9 cellular contexts compared by ENCODE assay signal in genomic region chr16:75147968-75148310, GRCh38. TPM values are rescaled to one million over a fixed set of nuclear protein-coding genes. Genes with fewer than 3 reads are reported as not detected.
DNase-seq lines count a peak whose midpoint lies in the region; ATAC-seq, FAIRE-seq and TF ChIP-seq lines count a peak whose summit lies in the region.
"Had no signal": no experiment of that assay in that cellular context is flagged by ENCODE, and none has a peak within 500 bp of the region (broad histone marks: within the 10 kb centered on the region; RNA-seq: fewer than 3 reads in every experiment).

No MANE protein-coding gene starts in this region.

- no peak for TF ChIP-seq POLR2A in K562 (conservative IDR thresholded peaks at IDR 0.05)

- 56% methylated on average over 3 of the region's 3 CpGs for WGBS in K562 (ENCODE audit: insufficient coverage, low coverage, missing lambda C conversion rate)

- H3K9me3 ChIP-seq in left ventricle myocardium inferior (replicated peaks) (peaks cover 37% of the 10 kb centered on the region), K562 (replicated peaks; ENCODE audit: control insufficient read depth, insufficient read depth, low read depth, low read length) (peaks cover 12% of the 10 kb centered on the region), mononuclear cell (ENCODE audit: low read depth, low read length) (peaks cover 11% of the 10 kb centered on the region)

- in situ Hi-C loops in K562 (cut with MboI), result loop anchor here (25.0 kb wide), 1 partner anchor 436 kb away; the partner anchor contains the start of gene MLKL

- no peaks in the 10 kb centered on the region for H3K9me1 ChIP-seq in K562 (ENCODE audit: control insufficient read depth, insufficient read depth, low read length)

- peak overlapping the region; percentile 99; the same call in 1 of the 2 replicates for H3K4me2 ChIP-seq in K562 (ENCODE audit: insufficient read depth, low read length)

- H3K4me1 ChIP-seq in left ventricle myocardium inferior (peaks cover 21% of the 10 kb centered on the region), K562 (replicated peaks in 1 of 2; ENCODE audit: control insufficient read depth in 2 of 2, insufficient read depth in 2 of 2, low read length in 2 of 2) (peaks cover 0 to 14% of the 10 kb centered on the region in 2 experiments; a peak in 3 of 5 replicates), mononuclear cell (ENCODE audit: insufficient read depth, low read length) (peaks cover 9% of the 10 kb centered on the region)

- no peak for TF ChIP-seq EP300 in K562 (IDR thresholded peaks at IDR 0.05; ENCODE audit: low read length)

- DNase-seq in left ventricle myocardium inferior (no peak), cardiac septum (ENCODE audit: low spot score) (no peak), K562 (ENCODE audit: extremely low read depth in 1 of 4, low spot score in 3 of 4) (no peak), HCEC 1CT (no peak), hippocampal formation (lab: John Stamatoyannopoulos, UW) (no peak)

- no peak overlapping the region for H3K9ac ChIP-seq in K562 (ENCODE audit: insufficient read depth in 1 of 2, low read depth in 2 of 2, low read length in 2 of 2)

- TF ChIP-seq RAD21 in K562 (CRISPR knock-in tag; conservative IDR thresholded peaks at IDR 0.05 in 1 of 2, IDR thresholded peaks at IDR 0.05 in 1 of 2), result 0 out of 4 replicates have a peak, but pooled peaks of 1 of the 2 experiments have one; percentile 7

- POLR2A ChIA-PET in K562 (lab: Yijun Ruan, JAX), result no interaction called here

- H3K27me3 ChIP-seq in left ventricle myocardium inferior (ENCODE audit: low read depth) (no peaks in the 10 kb centered on the region), K562 (ENCODE audit: control insufficient read depth in 2 of 2, insufficient read depth in 2 of 2, low read length in 2 of 2) (no peaks in the 10 kb centered on the region), mononuclear cell (ENCODE audit: insufficient read depth, low read length) (no peaks in the 10 kb centered on the region)

- intact Hi-C loops in left ventricle myocardium inferior (cut with micrococcal nuclease), result no loop called here
- intact Hi-C loops in cardiac septum (cut with DNase I), result no loop called here
- intact Hi-C loops in K562 (cut with micrococcal nuclease), result loop anchor here (5.0 kb wide), 1 partner anchor 34 kb away; no protein-coding TSS in a partner anchor

- H2AFZ ChIP-seq in K562 (ENCODE audit: low read depth, low read length), result peak overlapping the region; percentile 100

- FAIRE-seq in K562 (lab: Jason Lieb, UNC), result no peak

- no peak for TF ChIP-seq CTCF in left ventricle myocardium inferior (IDR thresholded peaks at IDR 0.05; ENCODE audit: borderline replicate concordance)
- TF ChIP-seq CTCF in K562 (IDR thresholded peaks at IDR 0.05 in 2 of 3, conservative IDR thresholded peaks at IDR 0.05 in 1 of 3; ENCODE audit: insufficient read depth in 2 of 3, low read depth in 1 of 3, low read length in 3 of 3), result no peak

- H3K4me3 ChIP-seq in left ventricle myocardium inferior, result peak overlapping the region; percentile 89
- peak overlapping the region; percentile 97; the same call in 1 of the 2 replicates for H3K4me3 ChIP-seq in K562
- H3K4me3 ChIP-seq in mononuclear cell (ENCODE audit: low read length), result peak overlapping the region; percentile 93

- H3K36me3 ChIP-seq in left ventricle myocardium inferior (peaks cover 22% of the 10 kb centered on the region), K562 (ENCODE audit: control insufficient read depth, insufficient read depth, low read length) (peaks cover 9% of the 10 kb centered on the region; the same call in 1 of the 3 replicates)

- CTCF ChIA-PET in K562 (lab: Yijun Ruan, JAX; ENCODE audit: low intra/inter-chr PET ratio), result no interaction called here

- ATAC-seq in K562 (no peak), HG02884 (IDR thresholded peaks at IDR 0.05; ENCODE audit: unreplicated experiment) (no peak), GM21515 (IDR thresholded peaks at IDR 0.05; ENCODE audit: unreplicated experiment) (no peak)

- no TSS peak for BruUV-seq in K562 (replicated peaks; lab: Mats Ljungman, UMichigan)

- no peaks in the 10 kb centered on the region for H4K20me1 ChIP-seq in K562 (replicated peaks; ENCODE audit: control insufficient read depth, insufficient read depth, low read length)

- H3K27ac ChIP-seq in left ventricle myocardium inferior (replicated peaks), result peak overlapping the region; percentile 96
- H3K27ac ChIP-seq in K562 (ENCODE audit: extremely low read depth, low read depth, low read length), result no peak overlapping the region

- peaks cover 36% of the 10 kb centered on the region for H3K79me2 ChIP-seq in K562 (ENCODE audit: control insufficient read depth, insufficient read depth, low read length)

TF ChIP-seq in K562, 482 proteins besides CTCF, POLR2A, EP300 and RAD21 (continues in another document):
- peak; percentile 91 for TF ChIP-seq MBD1 (CRISPR knock-in tag; IDR thresholded peaks at IDR 0.05)

RNA-seq across cellular contexts. Expression of gene ZFP1, which starts 0.4 kb away (rescaled TPM):
- total RNA-seq in left ventricle myocardium inferior, result 6.7 TPM
- total RNA-seq in cardiac septum, result 10.5 TPM
- 4.7 and 12.9 TPM in 2 replicates for total RNA-seq in K562 (2011; cell fraction: chromatin; rRNA removed; ENCODE audit: low replicate concordance)
- 5.0 and 6.2 TPM in 2 replicates for total RNA-seq in K562 (2011; cell fraction: nucleolus; rRNA removed)
- 7.3 and 8.8 TPM in 2 replicates for total RNA-seq in K562 (2011; cell fraction: nucleoplasm; rRNA removed)
- 9.3 and 10.4 TPM in 2 replicates for total RNA-seq in K562 (2014; rRNA removed)
- total RNA-seq in K562 (2014; rRNA removed; fragmentation: Illumina TruSeq; extraction: Trizol), result 14.7 and 16.1 TPM in 2 replicates
- 13.7 and 14.0 TPM in 2 replicates for total RNA-seq in K562 (2015; rRNA removed; fragmentation: Illumina TruSeq; extraction: Trizol)
- total RNA-seq in K562 (2021), result 10.8 and 14.7 TPM in 2 replicates
- 10.8 and 13.3 TPM in 2 replicates for polyA plus RNA-seq in K562 (2011; rRNA removed)
- polyA plus RNA-seq in K562 (2011; cell fraction: cytosol; rRNA removed), result 2.9 and 4.8 TPM in 2 replicates
- polyA plus RNA-seq in K562 (2011; cell fraction: nucleus; rRNA removed), result 3.9 and 4.2 TPM in 2 replicates
- polyA plus RNA-seq in K562 (2012), result 5.4 and 6.8 TPM in 2 replicates
- polyA plus RNA-seq in K562 (2014; fragmentation: Illumina TruSeq; extraction: Trizol), result 11.4 and 11.6 TPM in 2 replicates
- 1 to 10 TPM; 2.6 to 4.1 TPM for polyA plus RNA-seq in K562 (2014; fragmentation: Nextera tagmentation; extraction: Ambion mirVana)
- 5.2 and 6.5 TPM in 2 replicates for polyA plus RNA-seq in K562 (2014; rRNA removed)
- 14.8 and 15.0 TPM in 2 replicates for polyA minus RNA-seq in K562 (2011; rRNA and poly(A)+ RNA removed)
- polyA minus RNA-seq in K562 (2011; cell fraction: cytosol; rRNA and poly(A)+ RNA removed), result 10.2 and 12.6 TPM in 2 replicates
- polyA minus RNA-seq in K562 (2011; cell fraction: nucleus; rRNA and poly(A)+ RNA removed), result 5.3 and 7.8 TPM in 2 replicates
- 14.2 TPM for total RNA-seq in mononuclear cell

RNA-seq across cellular contexts. Expression of gene LDHD, which starts 31.4 kb away (rescaled TPM):
- total RNA-seq in left ventricle myocardium inferior (97.9 TPM), cardiac septum (89.3 TPM), K562 (2014; rRNA removed) (0.33 and 0.73 TPM in 2 replicates), K562 (2014; rRNA removed; fragmentation: Illumina TruSeq; extraction: Trizol) (not detected in 2 replicates), K562 (2015; rRNA removed; fragmentation: Illumina TruSeq; extraction: Trizol) (0.19 and 0.40 TPM in 2 replicates), K562 (2021) (0.69 and 0.83 TPM in 2 replicates), mononuclear cell (0.84 TPM)
- 0.48 and 1.4 TPM in 2 replicates for total RNA-seq in K562 (2011; cell fraction: chromatin; rRNA removed; ENCODE audit: low replicate concordance)
- 1.7 and 3.0 TPM in 2 replicates for total RNA-seq in K562 (2011; cell fraction: nucleolus; rRNA removed)
- total RNA-seq in K562 (2011; cell fraction: nucleoplasm; rRNA removed), result 1.1 and 1.5 TPM in 2 replicates
- polyA plus RNA-seq in K562 (2011; rRNA removed) (0.08 and 0.33 TPM in 2 replicates), K562 (2014; fragmentation: Illumina TruSeq; extraction: Trizol) (0.19 and 0.25 TPM in 2 replicates), K562 (2014; fragmentation: Nextera tagmentation; extraction: Ambion mirVana) (not detected), K562 (2014; rRNA removed) (0.39 and 0.86 TPM in 2 replicates)
- polyA plus RNA-seq in K562 (2011; cell fraction: cytosol; rRNA removed), result 0.21 and 1.0 TPM in 2 replicates
- 0.42 and 2.2 TPM in 2 replicates for polyA plus RNA-seq in K562 (2011; cell fraction: nucleus; rRNA removed)
- polyA plus RNA-seq in K562 (2012), result 0.61 and 0.93 TPM in 2 replicates
- 0.21 TPM in 1 of 2 replicates, not detected in the other for polyA minus RNA-seq in K562 (2011; rRNA and poly(A)+ RNA removed)
- polyA minus RNA-seq in K562 (2011; cell fraction: cytosol; rRNA and poly(A)+ RNA removed), result not detected in 2 replicates
- 0.44 and 1.1 TPM in 2 replicates for polyA minus RNA-seq in K562 (2011; cell fraction: nucleus; rRNA and poly(A)+ RNA removed)

RNA-seq across cellular contexts. Expression of gene CTRB2, which starts 59.0 kb away (rescaled TPM):
- not detected for total RNA-seq in left ventricle myocardium inferior
- not detected for total RNA-seq in cardiac septum
- not detected in 2 replicates for total RNA-seq in K562 (2011; cell fraction: chromatin; rRNA removed; ENCODE audit: low replicate concordance)
- not detected in 2 replicates for total RNA-seq in K562 (2011; cell fraction: nucleolus; rRNA removed)
- not detected in 2 replicates for total RNA-seq in K562 (2011; cell fraction: nucleoplasm; rRNA removed)
- not detected in 2 replicates for total RNA-seq in K562 (2014; rRNA removed)
- total RNA-seq in K562 (2014; rRNA removed; fragmentation: Illumina TruSeq; extraction: Trizol), result not detected in 2 replicates
- not detected in 2 replicates for total RNA-seq in K562 (2015; rRNA removed; fragmentation: Illumina TruSeq; extraction: Trizol)
- 5.1 and 7.3 TPM in 2 replicates for total RNA-seq in K562 (2021)
- not detected in 2 replicates for polyA plus RNA-seq in K562 (2011; rRNA removed)
- polyA plus RNA-seq in K562 (2011; cell fraction: cytosol; rRNA removed), result not detected in 2 replicates
- not detected in 2 replicates for polyA plus RNA-seq in K562 (2011; cell fraction: nucleus; rRNA removed)
- not detected in 2 replicates for polyA plus RNA-seq in K562 (2012)
- not detected in 2 replicates for polyA plus RNA-seq in K562 (2014; fragmentation: Illumina TruSeq; extraction: Trizol)
- polyA plus RNA-seq in K562 (2014; fragmentation: Nextera tagmentation; extraction: Ambion mirVana), result not detected
- not detected in 2 replicates for polyA plus RNA-seq in K562 (2014; rRNA removed)
- polyA minus RNA-seq in K562 (2011; rRNA and poly(A)+ RNA removed), result not detected in 2 replicates
- polyA minus RNA-seq in K562 (2011; cell fraction: cytosol; rRNA and poly(A)+ RNA removed), result not detected in 2 replicates
- polyA minus RNA-seq in K562 (2011; cell fraction: nucleus; rRNA and poly(A)+ RNA removed), result not detected in 2 replicates
- not detected for total RNA-seq in mononuclear cell
- total RNA-seq: NCI-H460 had no signal

Comparison
In these comparisons a context has a peak if more than half of its experiments do, and no peak if none do; other contexts are left out.
1. RNA of gene LDHD, which starts 31.4 kb away (total RNA-seq): 97.9 TPM in left ventricle myocardium inferior (single experiment) and 89.3 TPM in cardiac septum (single experiment); 0.84 TPM in mononuclear cell (single experiment) and 0.19 to 3.0 TPM in K562; every median in the first group is over 10 times any median in the second.
2. Peak in every context shown above with its lines, with median percentiles within 50 percentile points of each other: H3K4me3 ChIP-seq.